ENCODE assay signal across 14 cellular contexts in the genomic region with DNA sequence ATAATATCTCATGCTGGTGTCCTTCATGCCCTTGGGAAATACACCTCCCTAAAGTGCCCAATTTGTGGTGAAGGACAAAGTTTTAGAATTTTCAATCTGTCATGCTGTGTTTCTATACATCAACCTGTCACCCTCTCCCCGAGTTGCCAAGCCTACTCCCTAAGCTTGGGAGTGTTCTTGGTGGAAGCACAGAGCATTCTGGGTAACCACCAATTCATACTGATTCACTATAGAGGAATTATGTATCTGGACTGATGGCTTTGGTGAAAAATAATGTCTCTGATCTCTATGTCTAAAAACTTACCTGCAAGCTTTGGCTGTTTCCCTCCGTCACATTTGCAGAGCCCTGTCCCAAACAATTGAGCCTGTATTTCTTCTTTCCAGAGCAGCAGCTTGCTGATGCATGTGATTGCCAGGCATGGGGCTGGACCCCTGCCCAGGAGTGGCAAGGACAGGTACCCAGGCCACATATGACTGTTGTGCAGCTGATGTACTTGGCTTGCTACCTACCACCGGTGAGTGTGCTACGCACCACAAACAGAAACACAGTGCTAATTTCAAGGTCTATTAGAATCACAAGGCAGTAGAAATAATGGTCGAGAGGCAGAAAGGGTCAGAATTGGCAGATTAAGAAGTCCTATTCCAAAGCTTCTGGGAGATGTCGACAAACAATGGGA.
DNase-seq lines count a peak whose midpoint lies in the region; ATAC-seq, FAIRE-seq and TF ChIP-seq lines count a peak whose summit lies in the region.
"Had no signal": no experiment of that assay in that cellular context is flagged by ENCODE, and none has a peak within 500 bp of the region (broad histone marks: within the 10 kb centered on the region; RNA-seq: fewer than 3 reads in every experiment).

No MANE protein-coding gene starts in this region.

- no peak overlapping the region for H3K4me2 ChIP-seq in HepG2 (ENCODE audit: low read depth, low read length)

- 93 to 96% methylated on average over 4 to 6 of the region's 6 CpGs for WGBS in endodermal cell (ENCODE audit: insufficient coverage in 1 of 2, insufficient read length in 1 of 2), 2 experiments
- WGBS in HepG2 (ENCODE audit: low lambda C conversion rate), result 62% methylated on average over 6 of the region's 6 CpGs

- in situ Hi-C loops in Panc1 (cut with HindIII; ENCODE audit: low pct_unique_long_range_greater_than_20kb, low sequenced_read_pairs), result no loop called here
- in situ Hi-C loops in GM13977 (cut with MboI; ENCODE audit: low pct_unique_long_range_greater_than_20kb, low sequenced_read_pairs, unreplicated experiment), result no loop called here
- in situ Hi-C loops in HepG2 (cut with HindIII; ENCODE audit: extremely low pct_ligation_motif_present, low pct_unique_long_range_greater_than_20kb), result no loop called here

- H3K36me3 ChIP-seq in Panc1 (ENCODE audit: control insufficient read depth, insufficient read depth, low read length), result no peaks in the 10 kb centered on the region
- H3K36me3 ChIP-seq in endodermal cell (ENCODE audit: control insufficient read depth, insufficient read depth, low read length), result no peaks in the 10 kb centered on the region
- no peaks in the 10 kb centered on the region for H3K36me3 ChIP-seq in HepG2 (replicated peaks in 1 of 2; ENCODE audit: control insufficient read depth in 1 of 2, insufficient read depth in 2 of 2, low read length in 2 of 2)
- H3K36me3 ChIP-seq: heart right ventricle had no signal

- no peak for FAIRE-seq in HepG2 (lab: Jason Lieb, UNC)
- FAIRE-seq: small intestine had no signal

- H3K27ac ChIP-seq in Panc1 (ENCODE audit: low read length) (peak overlapping the region; percentile 68), endodermal cell (ENCODE audit: low read depth, low read length) (peak overlapping the region; percentile 73), HepG2 (ENCODE audit: extremely low read length, insufficient read depth, low read length) (no peak overlapping the region)
- H3K27ac ChIP-seq: heart right ventricle had no signal

- POLR2A ChIA-PET in Panc1 (lab: Charles Lee) (no interaction called here), HepG2 (lab: Yijun Ruan, JAX) (no interaction called here)
- POLR2A ChIA-PET in activated CD4-positive, alpha-beta T cell treated with anti-CD3 and anti-CD28 coated beads, Interleukin-2, amount 10 ng/mL, durations not matched to agents 7 days and 5 days (lab: Charles Lee), result no interaction called here

- no peak for TF ChIP-seq RAD21 in HepG2 (CRISPR knock-in tag; IDR thresholded peaks at IDR 0.05)

- H3K36me3 Mint-ChIP-seq in endodermal cell (ENCODE audit: low read depth) (no peaks in the 10 kb centered on the region), osteocyte (ENCODE audit: unreplicated experiment) (no peaks in the 10 kb centered on the region)
- no peaks in the 10 kb centered on the region for H3K36me3 Mint-ChIP-seq in activated CD4-positive, alpha-beta T cell treated with anti-CD3 and anti-CD28 coated beads, Interleukin-2, amount 10 ng/mL, durations not matched to agents 7 days and 5 days (ENCODE audit: low read depth)
- H3K36me3 Mint-ChIP-seq: natural killer cell had no signal

- no peak for TF ChIP-seq EP300 in HepG2 (IDR thresholded peaks at IDR 0.05; ENCODE audit: low read depth in 2 of 2, low read length in 2 of 2)
- no peak for TF ChIP-seq EP300 in HepG2 (CRISPR knock-in tag; IDR thresholded peaks at IDR 0.05; ENCODE audit: borderline replicate concordance)

- DNase-seq in A172 (ENCODE audit: low spot score), result peak; percentile 21
- DNase-seq in Panc1 (ENCODE audit: low read depth, low spot score), result no peak
- DNase-seq in endodermal cell, result no peak
- DNase-seq in osteocyte (ENCODE audit: extremely low spot score, unreplicated experiment), result no peak
- no peak for DNase-seq in GM13977 (ENCODE audit: low spot score)
- DNase-seq in Kasumi-1 (lab: John Stamatoyannopoulos, UW), result no peak
- DNase-seq in HepG2 (ENCODE audit: low spot score), result no peak
- DNase-seq in activated CD4-positive, alpha-beta T cell treated with anti-CD3 and anti-CD28 coated beads, Interleukin-2, amount 10 ng/mL, durations not matched to agents 7 days and 5 days, result no peak
- DNase-seq: heart right ventricle, left colon, natural killer cell, NCI-H524 treated with DMSO at 0.1 percent for 48 hours, small intestine, T-helper 9 cell had no signal

- H3K9me3 Mint-ChIP-seq in endodermal cell (no peaks in the 10 kb centered on the region), osteocyte (ENCODE audit: unreplicated experiment) (no peaks in the 10 kb centered on the region)
- peaks cover 5% of the 10 kb centered on the region for H3K9me3 Mint-ChIP-seq in activated CD4-positive, alpha-beta T cell treated with anti-CD3 and anti-CD28 coated beads, Interleukin-2, amount 10 ng/mL, durations not matched to agents 7 days and 5 days

- H3K27ac Mint-ChIP-seq in endodermal cell (no peak overlapping the region), osteocyte (ENCODE audit: unreplicated experiment) (peak overlapping the region; percentile 92)
- no peak overlapping the region for H3K27ac Mint-ChIP-seq in activated CD4-positive, alpha-beta T cell treated with anti-CD3 and anti-CD28 coated beads, Interleukin-2, amount 10 ng/mL, durations not matched to agents 7 days and 5 days
- H3K27ac Mint-ChIP-seq: natural killer cell had no signal

- H3K79me2 ChIP-seq in HepG2 (ENCODE audit: insufficient read depth, low read length), result no peaks in the 10 kb centered on the region

- H3K4me1 Mint-ChIP-seq in endodermal cell (peaks cover 5% of the 10 kb centered on the region), osteocyte (ENCODE audit: unreplicated experiment) (peaks cover 30% of the 10 kb centered on the region)
- H3K4me1 Mint-ChIP-seq in activated CD4-positive, alpha-beta T cell treated with anti-CD3 and anti-CD28 coated beads, Interleukin-2, amount 10 ng/mL, durations not matched to agents 7 days and 5 days, result peaks cover 19% of the 10 kb centered on the region
- H3K4me1 Mint-ChIP-seq: natural killer cell had no signal

- H3K27me3 ChIP-seq in Panc1 (ENCODE audit: control insufficient read depth, insufficient read depth, low read length) (no peaks in the 10 kb centered on the region), endodermal cell (ENCODE audit: control insufficient read depth, insufficient read depth, low read length, poor library complexity, severe bottlenecking) (no peaks in the 10 kb centered on the region), HepG2 (ENCODE audit: control insufficient read depth in 1 of 2, insufficient read depth in 2 of 2, low read length in 2 of 2) (no peaks in the 10 kb centered on the region)
- H3K27me3 ChIP-seq: heart right ventricle had no signal

- ATAC-seq in Panc1, result no peak
- ATAC-seq in HepG2, result no peak
- ATAC-seq: left colon, natural killer cell had no signal

- H3K4me1 ChIP-seq in Panc1 (ENCODE audit: control insufficient read depth, insufficient read depth, low read length) (peaks cover 12% of the 10 kb centered on the region; the same call in 1 of the 2 replicates), endodermal cell (ENCODE audit: control insufficient read depth, insufficient read depth, low read length) (no peaks in the 10 kb centered on the region), HepG2 (ENCODE audit: insufficient read depth, low read length) (0 out of 2 replicates have a peak, but pooled peaks cover 6% of the 10 kb centered on the region)

- no peak overlapping the region for H3K9ac ChIP-seq in endodermal cell (ENCODE audit: extremely low read depth, low read length, poor library complexity, severe bottlenecking)
- H3K9ac ChIP-seq in HepG2 (ENCODE audit: insufficient read depth, low read depth, low read length), result no peak overlapping the region

- BruUV-seq in Panc1 (replicated peaks; lab: Mats Ljungman, UMichigan), result no TSS peak
- BruUV-seq in HepG2 (replicated peaks; lab: Mats Ljungman, UMichigan), result no TSS peak

- no peaks in the 10 kb centered on the region for H4K20me1 ChIP-seq in HepG2 (ENCODE audit: insufficient read depth, low read length)

- H3K4me3 ChIP-seq in Panc1 (ENCODE audit: low read depth in 2 of 2, low read length in 2 of 2) (no peak overlapping the region), endodermal cell (ENCODE audit: low read length) (no peak overlapping the region), HepG2 (replicated peaks in 1 of 3; ENCODE audit: insufficient read depth in 1 of 3, low read depth in 2 of 3, low read length in 3 of 3) (no peak overlapping the region)
- H3K4me3 ChIP-seq: heart right ventricle had no signal

- TF ChIP-seq CTCF in Panc1 (IDR thresholded peaks at IDR 0.05) (no peak), endodermal cell (conservative IDR thresholded peaks at IDR 0.05) (no peak), osteocyte (IDR thresholded peaks at IDR 0.05) (no peak), GM13977 (IDR thresholded peaks at IDR 0.05; ENCODE audit: extremely low read depth, insufficient read depth, missing control alignments) (no peak), HepG2 (CRISPR knock-in tag; IDR thresholded peaks at IDR 0.05) (no peak)

- H3K9me3 ChIP-seq in Panc1 (ENCODE audit: control insufficient read depth, insufficient read depth, low read depth, low read length) (no peaks in the 10 kb centered on the region), endodermal cell (ENCODE audit: control insufficient read depth, low read length) (no peaks in the 10 kb centered on the region), HepG2 (ENCODE audit: low read length) (no peaks in the 10 kb centered on the region)
- H3K9me3 ChIP-seq: heart right ventricle had no signal

- H2AFZ ChIP-seq in HepG2 (ENCODE audit: low read length), result no peak overlapping the region

- CTCF ChIA-PET in Panc1 (lab: Charles Lee), result no interaction called here
- CTCF ChIA-PET in HepG2 (lab: Yijun Ruan, JAX; ENCODE audit: low intra/inter-chr PET ratio, low total read pairs), result no interaction called here
- CTCF ChIA-PET in activated CD4-positive, alpha-beta T cell treated with anti-CD3 and anti-CD28 coated beads, Interleukin-2, amount 10 ng/mL, durations not matched to agents 7 days and 5 days (lab: Charles Lee), result no interaction called here

- H3K27me3 Mint-ChIP-seq in endodermal cell (ENCODE audit: insufficient read depth) (peaks cover 2% of the 10 kb centered on the region), osteocyte (ENCODE audit: unreplicated experiment) (no peaks in the 10 kb centered on the region)
- no peaks in the 10 kb centered on the region for H3K27me3 Mint-ChIP-seq in activated CD4-positive, alpha-beta T cell treated with anti-CD3 and anti-CD28 coated beads, Interleukin-2, amount 10 ng/mL, durations not matched to agents 7 days and 5 days

- no peak for TF ChIP-seq POLR2A in HepG2 (IDR thresholded peaks at IDR 0.05; ENCODE audit: insufficient read depth in 1 of 2, low read depth in 2 of 2, low read length in 2 of 2)

- no peak overlapping the region for H3K4me3 Mint-ChIP-seq in endodermal cell
- no peak overlapping the region for H3K4me3 Mint-ChIP-seq in osteocyte (ENCODE audit: unreplicated experiment)
- no peak overlapping the region for H3K4me3 Mint-ChIP-seq in activated CD4-positive, alpha-beta T cell treated with anti-CD3 and anti-CD28 coated beads, Interleukin-2, amount 10 ng/mL, durations not matched to agents 7 days and 5 days
- H3K4me3 Mint-ChIP-seq: natural killer cell had no signal

- intact Hi-C loops in Panc1 (cut with micrococcal nuclease; ENCODE audit: unreplicated experiment), result no loop called here
- intact Hi-C loops in HepG2 (cut with micrococcal nuclease; ENCODE audit: unreplicated experiment), result no loop called here

TF ChIP-seq in HepG2, 621 proteins besides CTCF, POLR2A, EP300 and RAD21 (continues in another document):
- TF ChIP-seq CBFB (CRISPR knock-in tag; IDR thresholded peaks at IDR 0.05), result no peak
- TF ChIP-seq ZNF761 (CRISPR knock-in tag; conservative IDR thresholded peaks at IDR 0.05), result no peak
